15 cellular contexts compared by ENCODE assay signal in genomic region chr3:10259798-10260197, GRCh38. TPM values are rescaled to one million over a fixed set of nuclear protein-coding genes. Genes with fewer than 3 reads are reported as not detected.
A peak's percentile ranks its signal among the peaks of the same experiment; 100 is the strongest.
DNase-seq lines count a peak whose midpoint lies in the region; ATAC-seq lines count a peak whose summit lies in the region.
"Had no signal": no experiment of that assay in that cellular context is flagged by ENCODE, and none has a peak within 500 bp of the region (broad histone marks: within the 10 kb centered on the region; RNA-seq: fewer than 3 reads in every experiment).

No MANE protein-coding gene starts in this region.

- H3K4me1 Mint-ChIP-seq in activated CD4-positive, alpha-beta T cell treated with anti-CD3 and anti-CD28 coated beads, Interleukin-2, amount 10 ng/mL, durations not matched to agents 24 days and 14 days = peaks cover 54% of the 10 kb centered on the region
- H3K4me1 Mint-ChIP-seq in stimulated activated naive CD8-positive, alpha-beta T cell treated with anti-CD3 and anti-CD28 coated beads, Interleukin-15, Interleukin-2, amounts not matched to agents 100 ng/mL and 50 ng/mL, for 24 hours (ENCODE audit: low read depth) = peaks cover 77% of the 10 kb centered on the region
- peaks cover 73 to 92% of the 10 kb centered on the region in 2 donors for H3K4me1 Mint-ChIP-seq in immature natural killer cell
- H3K4me1 Mint-ChIP-seq in stimulated activated naive B cell treated with anti-CD40 and anti-IgM and Interleukin-4, amounts not matched to agents 10 μg/mL and 1 μg/mL and 100 μg/mL, for 72 hours = peaks cover 42 to 58% of the 10 kb centered on the region in 2 donors

- H3K27me3 Mint-ChIP-seq in activated CD4-positive, alpha-beta T cell treated with anti-CD3 and anti-CD28 coated beads, Interleukin-2, amount 10 ng/mL, durations not matched to agents 24 days and 14 days = no peaks in the 10 kb centered on the region
- no peaks in the 10 kb centered on the region for H3K27me3 Mint-ChIP-seq in stimulated activated naive CD8-positive, alpha-beta T cell treated with anti-CD3 and anti-CD28 coated beads, Interleukin-15, Interleukin-2, amounts not matched to agents 100 ng/mL and 50 ng/mL, for 24 hours
- H3K27me3 Mint-ChIP-seq in immature natural killer cell (ENCODE audit: low read depth in 3 of 3) = peaks cover 0 to 5% (median 5%) of the 10 kb centered on the region in 3 donors
- H3K27me3 Mint-ChIP-seq in stimulated activated naive B cell treated with anti-CD40 and anti-IgM and Interleukin-4, amounts not matched to agents 10 μg/mL and 1 μg/mL and 100 μg/mL, for 72 hours = no peaks in the 10 kb centered on the region

- H3K9me3 Mint-ChIP-seq in activated CD4-positive, alpha-beta T cell treated with anti-CD3 and anti-CD28 coated beads, Interleukin-2, amount 10 ng/mL, durations not matched to agents 24 days and 14 days = no peaks in the 10 kb centered on the region
- H3K9me3 Mint-ChIP-seq in stimulated activated naive CD8-positive, alpha-beta T cell treated with anti-CD3 and anti-CD28 coated beads, Interleukin-15, Interleukin-2, amounts not matched to agents 100 ng/mL and 50 ng/mL, for 24 hours = no peaks in the 10 kb centered on the region
- H3K9me3 Mint-ChIP-seq in immature natural killer cell = no peaks in the 10 kb centered on the region
- H3K9me3 Mint-ChIP-seq in stimulated activated naive B cell treated with anti-CD40 and anti-IgM and Interleukin-4, amounts not matched to agents 10 μg/mL and 1 μg/mL and 100 μg/mL, for 72 hours = no peaks in the 10 kb centered on the region
- H3K9me3 Mint-ChIP-seq: H9 had no signal

- DNase-seq in activated CD4-positive, alpha-beta T cell treated with anti-CD3 and anti-CD28 coated beads, Interleukin-2, amount 10 ng/mL, durations not matched to agents 24 days and 14 days = no peak
- DNase-seq in activated CD4-positive, alpha-beta T cell treated with anti-CD3 and anti-CD28 coated beads for 4 hours = no peak
- no peak for DNase-seq in stimulated activated naive CD8-positive, alpha-beta T cell treated with anti-CD3 and anti-CD28 coated beads, Interleukin-15, Interleukin-2, amounts not matched to agents 100 U/mL and 50 U/mL, for 24 hours
- DNase-seq in immature natural killer cell = no peak
- DNase-seq in stimulated activated naive B cell treated with anti-CD40 and anti-IgM and Interleukin-4, amounts not matched to agents 10 μg/mL and 1 μg/mL and 100 μg/mL, for 72 hours = no peak
- DNase-seq in T-helper 1 cell = no peak
- no peak for DNase-seq in MV-4-11 (lab: John Stamatoyannopoulos, UW)
- DNase-seq: 8988T, Caco-2, H9, NCI-H1092 treated with DMSO at 0.1 percent for 48 hours, NCI-H1694, NCI-H446 had no signal

- peak overlapping the region; percentile 35 for H3K27ac Mint-ChIP-seq in activated CD4-positive, alpha-beta T cell treated with anti-CD3 and anti-CD28 coated beads, Interleukin-2, amount 10 ng/mL, durations not matched to agents 24 days and 14 days
- peak overlapping the region; percentile 52 for H3K27ac Mint-ChIP-seq in stimulated activated naive CD8-positive, alpha-beta T cell treated with anti-CD3 and anti-CD28 coated beads, Interleukin-15, Interleukin-2, amounts not matched to agents 100 ng/mL and 50 ng/mL, for 24 hours
- H3K27ac Mint-ChIP-seq in immature natural killer cell = peak overlapping the region; percentile 33 to 75 (median 69)
- peak overlapping the region; percentile 16 for H3K27ac Mint-ChIP-seq in stimulated activated naive B cell treated with anti-CD40 and anti-IgM and Interleukin-4, amounts not matched to agents 10 μg/mL and 1 μg/mL and 100 μg/mL, for 72 hours

- H3K4me3 Mint-ChIP-seq in activated CD4-positive, alpha-beta T cell treated with anti-CD3 and anti-CD28 coated beads, Interleukin-2, amount 10 ng/mL, durations not matched to agents 24 days and 14 days = no peak overlapping the region
- H3K4me3 Mint-ChIP-seq in stimulated activated naive CD8-positive, alpha-beta T cell treated with anti-CD3 and anti-CD28 coated beads, Interleukin-15, Interleukin-2, amounts not matched to agents 100 ng/mL and 50 ng/mL, for 24 hours = no peak overlapping the region
- H3K4me3 Mint-ChIP-seq in immature natural killer cell = no peak overlapping the region
- no peak overlapping the region for H3K4me3 Mint-ChIP-seq in stimulated activated naive B cell treated with anti-CD40 and anti-IgM and Interleukin-4, amounts not matched to agents 10 μg/mL and 1 μg/mL and 100 μg/mL, for 72 hours
- H3K4me3 Mint-ChIP-seq: H9 had no signal

- intact Hi-C loops in activated CD4-positive, alpha-beta T cell treated with anti-CD3 and anti-CD28 coated beads, Interleukin-2, amount 10 ng/mL, durations not matched to agents 24 days and 14 days (cut with micrococcal nuclease) = no loop called here

- ATAC-seq in stimulated activated naive CD8-positive, alpha-beta T cell treated with anti-CD3 and anti-CD28 coated beads, Interleukin-15, Interleukin-2, amounts not matched to agents 100 U/mL and 50 U/mL, for 24 hours = no peak
- no peak for ATAC-seq in stimulated activated naive B cell treated with anti-CD40 and anti-IgM and Interleukin-4, amounts not matched to agents 10 μg/mL and 1 μg/mL and 100 μg/mL, for 72 hours (replicated peaks)

- peaks cover 81% of the 10 kb centered on the region for H3K36me3 Mint-ChIP-seq in activated CD4-positive, alpha-beta T cell treated with anti-CD3 and anti-CD28 coated beads, Interleukin-2, amount 10 ng/mL, durations not matched to agents 24 days and 14 days (ENCODE audit: low read depth)
- peaks cover 77% of the 10 kb centered on the region for H3K36me3 Mint-ChIP-seq in stimulated activated naive CD8-positive, alpha-beta T cell treated with anti-CD3 and anti-CD28 coated beads, Interleukin-15, Interleukin-2, amounts not matched to agents 100 ng/mL and 50 ng/mL, for 24 hours (ENCODE audit: low read depth)
- H3K36me3 Mint-ChIP-seq in immature natural killer cell = peaks cover 21 to 45% (median 39%) of the 10 kb centered on the region in 3 donors
- H3K36me3 Mint-ChIP-seq in stimulated activated naive B cell treated with anti-CD40 and anti-IgM and Interleukin-4, amounts not matched to agents 10 μg/mL and 1 μg/mL and 100 μg/mL, for 72 hours = peaks cover 58 to 74% of the 10 kb centered on the region in 2 donors

RNA-seq across cellular contexts. Expression of gene TATDN2, which starts 11.5 kb away (rescaled TPM):
- total RNA-seq in activated CD4-positive, alpha-beta T cell treated with anti-CD3 and anti-CD28 coated beads, Interleukin-2, amount 10 ng/mL, durations not matched to agents 24 days and 14 days = 70.9 and 74.4 TPM in 2 replicates
- 10 to 100 TPM in 2 of 3 donors, 1 to 10 TPM in 1; 8.4 to 27.7 (median 10.6) TPM for polyA plus RNA-seq in immature natural killer cell

RNA-seq across cellular contexts. Expression of gene GHRL, which starts 32.9 kb away (rescaled TPM):
- total RNA-seq in activated CD4-positive, alpha-beta T cell treated with anti-CD3 and anti-CD28 coated beads, Interleukin-2, amount 10 ng/mL, durations not matched to agents 24 days and 14 days = 0.43 and 1.3 TPM in 2 replicates
- polyA plus RNA-seq in immature natural killer cell = 1 to 10 TPM in 2 of 3 donors, under 1 TPM in 1; 0.94 to 8.3 (median 1.7) TPM
- total RNA-seq: Caco-2, MCF 10A had no signal

Comparison
In these comparisons a context has a peak if more than half of its experiments do, and no peak if none do; other contexts are left out.
1. H3K27ac Mint-ChIP-seq: peak in every context shown above with its lines; median percentile 69 in immature natural killer cell; 52 in stimulated activated naive CD8-positive, alpha-beta T cell treated with anti-CD3 and anti-CD28 coated beads, Interleukin-15, Interleukin-2, amounts not matched to agents 100 ng/mL and 50 ng/mL, for 24 hours; 35 in activated CD4-positive, alpha-beta T cell treated with anti-CD3 and anti-CD28 coated beads, Interleukin-2, amount 10 ng/mL, durations not matched to agents 24 days and 14 days; 16 in stimulated activated naive B cell treated with anti-CD40 and anti-IgM and Interleukin-4, amounts not matched to agents 10 μg/mL and 1 μg/mL and 100 μg/mL, for 72 hours.